ENCODE assay signal across 10 cellular contexts in the genomic region with DNA sequence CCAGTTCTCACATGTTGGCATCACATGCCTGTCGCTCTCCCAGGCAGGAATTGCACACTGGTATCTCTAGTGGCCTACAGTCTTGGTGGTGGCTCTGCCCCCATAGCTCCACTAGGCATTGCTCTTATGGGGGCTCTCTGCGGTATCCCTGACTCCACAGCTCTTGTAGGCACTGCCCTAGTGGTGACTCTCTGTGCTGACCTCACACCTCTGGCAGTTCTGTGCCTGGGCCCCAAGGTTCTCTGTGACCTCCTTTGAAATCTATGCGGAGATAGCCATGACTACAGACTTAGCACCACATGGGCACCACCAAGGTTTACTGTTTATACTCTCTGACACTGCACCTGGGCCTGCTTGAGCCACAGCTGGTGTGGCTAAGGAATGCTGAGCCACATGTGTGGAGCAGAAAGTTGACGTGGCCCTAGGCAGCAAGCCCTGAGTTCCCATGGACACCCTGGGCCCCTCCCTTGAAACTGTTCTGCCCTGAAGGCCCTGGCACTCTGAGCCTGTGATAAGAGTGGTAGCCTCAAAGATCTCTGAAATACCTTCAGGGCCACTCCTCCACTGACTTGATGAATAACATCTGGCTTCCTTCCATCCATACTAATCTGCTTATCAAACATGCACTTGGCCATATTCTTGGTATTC. TPM values are rescaled to one million over a fixed set of nuclear protein-coding genes. Genes with fewer than 3 reads are reported as not detected.
DNase-seq lines count a peak whose midpoint lies in the region; ATAC-seq and TF ChIP-seq lines count a peak whose summit lies in the region.
"Had no signal": no experiment of that assay in that cellular context is flagged by ENCODE, and none has a peak within 500 bp of the region (broad histone marks: within the 10 kb centered on the region; RNA-seq: fewer than 3 reads in every experiment).

No MANE protein-coding gene starts in this region.

- H3K4me3 Mint-ChIP-seq in chondrocyte (ENCODE audit: unreplicated experiment): no peak overlapping the region

- H3K9me3 Mint-ChIP-seq in chondrocyte (ENCODE audit: low read depth): no peaks in the 10 kb centered on the region

- in situ Hi-C loops in GM13976 (cut with MboI; ENCODE audit: low sequenced_read_pairs, unreplicated experiment): no loop called here

- H3K4me1 Mint-ChIP-seq in chondrocyte (ENCODE audit: low read depth): peaks cover 16% of the 10 kb centered on the region

- peak; percentile 66 for DNase-seq in M059J (ENCODE audit: low read depth)
- no peak for DNase-seq in chondrocyte (ENCODE audit: low spot score)
- peak; percentile 32 for DNase-seq in left kidney (ENCODE audit: low read depth, low spot score)
- DNase-seq in GM13976 (ENCODE audit: low spot score): no peak
- DNase-seq in stimulated activated CD4-positive, alpha-beta T cell treated with anti-CD3 and anti-CD28 coated beads, Interleukin-2, amount 100 ng/mL, for 48 hours: no peak
- no peak for DNase-seq in activated naive CD4-positive, alpha-beta T cell treated with anti-CD3 and anti-CD28 coated beads, Interleukin-2, amount 50 U/mL, for 16 hours
- DNase-seq: GDM1, NCI-H146 had no signal

- peak overlapping the region; percentile 36 for H3K27ac ChIP-seq in temporal lobe (ENCODE audit: low read depth, low read length)

- peak overlapping the region; percentile 47 for H3K27ac Mint-ChIP-seq in chondrocyte (ENCODE audit: unreplicated experiment)

- no peak for TF ChIP-seq CTCF in chondrocyte (IDR thresholded peaks at IDR 0.05)
- TF ChIP-seq CTCF in GM13976 (IDR thresholded peaks at IDR 0.05; ENCODE audit: borderline replicate concordance, control extremely low read depth, extremely low read depth, insufficient read depth, missing control alignments): no peak

- H3K27me3 Mint-ChIP-seq in chondrocyte (ENCODE audit: low read depth): no peaks in the 10 kb centered on the region

- H3K36me3 Mint-ChIP-seq in chondrocyte (ENCODE audit: low read depth): no peaks in the 10 kb centered on the region

- ATAC-seq in GM21423 (IDR thresholded peaks at IDR 0.05; ENCODE audit: unreplicated experiment): no peak

RNA-seq across cellular contexts. Expression of gene SLC9B1, which starts 8.0 kb away (rescaled TPM):
- not detected in 2 replicates for total RNA-seq in M059J (2014; rRNA removed; shearing (Covaris generic))
- total RNA-seq in chondrocyte (1.1 to 1.3 TPM (median 1.1 TPM) in 3 replicates), temporal lobe (6.4 TPM)

Comparison
In these comparisons a context has a peak if more than half of its experiments do, and no peak if none do; other contexts are left out.
1. DNase-seq: peak in M059J (single experiment) and left kidney (single experiment); none in chondrocyte (single experiment), GM13976 (single experiment), stimulated activated CD4-positive, alpha-beta T cell treated with anti-CD3 and anti-CD28 coated beads, Interleukin-2, amount 100 ng/mL, for 48 hours (0 of 2) and activated naive CD4-positive, alpha-beta T cell treated with anti-CD3 and anti-CD28 coated beads, Interleukin-2, amount 50 U/mL, for 16 hours (single experiment).